1 cellular context compared by ENCODE assay signal in the genomic region with DNA sequence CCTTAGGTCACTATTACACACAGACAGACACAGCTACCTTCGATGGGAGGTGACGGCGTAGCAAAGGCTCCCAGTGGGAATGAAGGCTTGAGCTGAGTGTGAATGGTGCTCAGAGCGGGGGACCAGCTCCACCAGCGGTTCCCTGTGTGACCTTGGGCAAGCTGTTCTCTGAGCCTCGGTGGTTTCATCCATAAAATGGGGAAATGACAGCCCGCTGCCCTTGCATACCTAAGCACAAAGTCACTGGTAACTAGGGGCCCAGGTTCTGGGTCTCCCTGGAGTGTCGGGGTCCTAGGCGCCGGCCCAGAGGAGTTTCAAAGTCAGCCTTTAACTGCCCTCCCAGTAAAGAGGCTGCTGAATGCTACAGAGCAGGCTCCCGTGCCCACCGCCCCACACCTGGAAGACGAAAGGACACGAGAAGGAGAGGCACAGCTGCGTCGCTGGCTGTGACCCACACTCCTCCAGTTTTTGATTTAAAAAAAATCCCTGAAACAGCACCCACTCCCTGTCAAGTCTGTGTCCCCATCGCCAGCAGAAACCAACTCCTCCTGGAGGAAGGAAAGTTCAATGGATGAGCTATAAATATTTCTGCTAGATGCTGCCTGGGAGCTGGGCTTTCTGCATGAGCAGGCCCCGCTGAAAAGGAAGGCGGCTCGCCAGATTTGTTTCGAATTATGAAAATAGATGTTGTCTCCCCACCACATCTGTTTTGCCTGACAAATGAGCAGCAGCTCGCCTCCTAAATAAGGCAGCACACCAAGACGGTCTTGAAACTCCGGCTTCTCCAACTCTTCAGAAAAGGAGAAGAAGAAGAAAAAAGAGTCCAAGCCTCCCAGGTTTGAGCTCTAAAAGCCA.
TF ChIP-seq lines count a peak whose summit lies in the region.

No MANE protein-coding gene starts in this region.

TF ChIP-seq in GM23338, 12 proteins besides CTCF, POLR2A, EP300 and RAD21 (continued from another document):
- TF ChIP-seq, protein P1, sequence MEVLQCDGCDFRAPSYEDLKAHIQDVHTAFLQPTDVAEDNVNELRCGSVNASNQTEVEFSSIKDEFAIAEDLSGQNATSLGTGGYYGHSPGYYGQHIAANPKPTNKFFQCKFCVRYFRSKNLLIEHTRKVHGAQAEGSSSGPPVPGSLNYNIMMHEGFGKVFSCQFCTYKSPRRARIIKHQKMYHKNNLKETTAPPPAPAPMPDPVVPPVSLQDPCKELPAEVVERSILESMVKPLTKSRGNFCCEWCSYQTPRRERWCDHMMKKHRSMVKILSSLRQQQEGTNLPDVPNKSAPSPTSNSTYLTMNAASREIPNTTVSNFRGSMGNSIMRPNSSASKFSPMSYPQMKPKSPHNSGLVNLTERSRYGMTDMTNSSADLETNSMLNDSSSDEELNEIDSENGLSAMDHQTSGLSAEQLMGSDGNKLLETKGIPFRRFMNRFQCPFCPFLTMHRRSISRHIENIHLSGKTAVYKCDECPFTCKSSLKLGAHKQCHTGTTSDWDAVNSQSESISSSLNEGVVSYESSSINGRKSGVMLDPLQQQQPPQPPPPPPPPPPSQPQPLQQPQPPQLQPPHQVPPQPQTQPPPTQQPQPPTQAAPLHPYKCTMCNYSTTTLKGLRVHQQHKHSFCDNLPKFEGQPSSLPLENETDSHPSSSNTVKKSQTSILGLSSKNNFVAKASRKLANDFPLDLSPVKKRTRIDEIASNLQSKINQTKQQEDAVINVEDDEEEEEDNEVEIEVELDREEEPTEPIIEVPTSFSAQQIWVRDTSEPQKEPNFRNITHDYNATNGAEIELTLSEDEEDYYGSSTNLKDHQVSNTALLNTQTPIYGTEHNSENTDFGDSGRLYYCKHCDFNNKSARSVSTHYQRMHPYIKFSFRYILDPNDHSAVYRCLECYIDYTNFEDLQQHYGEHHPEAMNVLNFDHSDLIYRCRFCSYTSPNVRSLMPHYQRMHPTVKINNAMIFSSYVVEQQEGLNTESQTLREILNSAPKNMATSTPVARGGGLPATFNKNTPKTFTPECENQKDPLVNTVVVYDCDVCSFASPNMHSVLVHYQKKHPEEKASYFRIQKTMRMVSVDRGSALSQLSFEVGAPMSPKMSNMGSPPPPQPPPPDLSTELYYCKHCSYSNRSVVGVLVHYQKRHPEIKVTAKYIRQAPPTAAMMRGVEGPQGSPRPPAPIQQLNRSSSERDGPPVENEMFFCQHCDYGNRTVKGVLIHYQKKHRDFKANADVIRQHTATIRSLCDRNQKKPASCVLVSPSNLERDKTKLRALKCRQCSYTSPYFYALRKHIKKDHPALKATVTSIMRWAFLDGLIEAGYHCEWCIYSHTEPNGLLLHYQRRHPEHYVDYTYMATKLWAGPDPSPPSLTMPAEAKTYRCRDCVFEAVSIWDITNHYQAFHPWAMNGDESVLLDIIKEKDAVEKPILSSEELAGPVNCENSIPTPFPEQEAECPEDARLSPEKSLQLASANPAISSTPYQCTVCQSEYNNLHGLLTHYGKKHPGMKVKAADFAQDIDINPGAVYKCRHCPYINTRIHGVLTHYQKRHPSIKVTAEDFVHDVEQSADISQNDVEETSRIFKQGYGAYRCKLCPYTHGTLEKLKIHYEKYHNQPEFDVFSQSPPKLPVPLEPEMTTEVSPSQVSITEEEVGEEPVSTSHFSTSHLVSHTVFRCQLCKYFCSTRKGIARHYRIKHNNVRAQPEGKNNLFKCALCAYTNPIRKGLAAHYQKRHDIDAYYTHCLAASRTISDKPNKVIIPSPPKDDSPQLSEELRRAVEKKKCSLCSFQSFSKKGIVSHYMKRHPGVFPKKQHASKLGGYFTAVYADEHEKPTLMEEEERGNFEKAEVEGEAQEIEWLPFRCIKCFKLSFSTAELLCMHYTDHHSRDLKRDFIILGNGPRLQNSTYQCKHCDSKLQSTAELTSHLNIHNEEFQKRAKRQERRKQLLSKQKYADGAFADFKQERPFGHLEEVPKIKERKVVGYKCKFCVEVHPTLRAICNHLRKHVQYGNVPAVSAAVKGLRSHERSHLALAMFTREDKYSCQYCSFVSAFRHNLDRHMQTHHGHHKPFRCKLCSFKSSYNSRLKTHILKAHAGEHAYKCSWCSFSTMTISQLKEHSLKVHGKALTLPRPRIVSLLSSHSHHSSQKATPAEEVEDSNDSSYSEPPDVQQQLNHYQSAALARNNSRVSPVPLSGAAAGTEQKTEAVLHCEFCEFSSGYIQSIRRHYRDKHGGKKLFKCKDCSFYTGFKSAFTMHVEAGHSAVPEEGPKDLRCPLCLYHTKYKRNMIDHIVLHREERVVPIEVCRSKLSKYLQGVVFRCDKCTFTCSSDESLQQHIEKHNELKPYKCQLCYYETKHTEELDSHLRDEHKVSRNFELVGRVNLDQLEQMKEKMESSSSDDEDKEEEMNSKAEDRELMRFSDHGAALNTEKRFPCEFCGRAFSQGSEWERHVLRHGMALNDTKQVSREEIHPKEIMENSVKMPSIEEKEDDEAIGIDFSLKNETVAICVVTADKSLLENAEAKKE (CRISPR knock-in tag; IDR thresholded peaks at IDR 0.05): no peak
- TF ChIP-seq EZH2 (IDR thresholded peaks at IDR 0.05; ENCODE audit: low read depth, unreplicated experiment) (no peak), NANOG (IDR thresholded peaks at IDR 0.05; ENCODE audit: borderline replicate concordance) (no peak), ETS1 (IDR thresholded peaks at IDR 0.05) (no peak), ZNF331 (CRISPR knock-in tag; IDR thresholded peaks at IDR 0.05; ENCODE audit: low read depth) (no peak)
